17 cellular contexts compared by ENCODE assay signal in the genomic region with DNA sequence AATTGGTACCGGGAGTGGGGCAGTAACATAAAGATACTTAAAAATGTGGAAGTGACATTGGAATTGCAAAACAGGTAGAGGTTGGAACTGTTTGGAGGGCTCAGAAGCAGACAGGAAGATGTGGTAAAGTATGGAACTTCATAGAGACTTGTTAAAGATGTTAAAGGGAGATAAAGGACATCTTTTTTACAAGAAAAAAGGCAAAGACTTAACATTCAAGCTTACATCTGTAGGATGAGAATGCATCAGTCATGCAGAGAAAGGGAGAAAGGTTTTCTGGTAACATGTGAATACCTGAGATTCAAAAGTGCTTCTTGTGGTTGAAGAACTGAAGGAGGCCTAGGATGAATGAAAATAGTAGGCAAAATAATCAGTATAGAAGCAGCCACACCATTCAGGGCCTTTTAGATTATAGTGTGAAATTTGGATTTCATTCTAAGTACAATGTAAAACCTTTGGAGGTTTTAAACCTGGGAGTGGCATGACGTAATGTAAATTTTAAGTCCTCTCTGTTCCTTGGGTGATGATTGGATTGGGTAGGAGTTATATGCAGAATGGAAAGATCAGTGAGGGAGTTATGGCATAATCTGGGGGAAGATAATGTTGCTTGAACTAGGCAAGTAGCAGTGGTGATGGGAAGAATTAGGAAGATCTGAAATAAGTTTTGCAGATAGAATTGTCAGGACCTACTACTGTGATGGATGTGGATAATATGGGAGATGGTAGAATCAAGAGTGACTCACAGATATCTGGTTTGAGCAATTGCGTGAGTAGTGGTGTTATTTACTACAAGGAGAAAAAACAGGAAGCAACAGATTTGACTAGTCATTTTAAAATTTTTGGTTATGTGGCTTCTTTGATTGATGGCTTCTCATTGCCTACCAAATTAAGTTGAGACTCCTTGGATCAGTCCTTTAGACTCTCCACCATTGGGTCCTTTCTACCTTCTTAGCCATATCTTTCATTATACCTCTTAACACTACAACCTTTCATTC.
"Had no signal": no experiment of that assay in that cellular context is flagged by ENCODE, and none has a peak within 500 bp of the region (broad histone marks: within the 10 kb centered on the region; RNA-seq: fewer than 3 reads in every experiment).

No MANE protein-coding gene starts in this region.

- H3K27me3 Mint-ChIP-seq: activated B cell treated with CpG ODN at 0.5 μM for 24 hours; activated CD4-positive, alpha-beta T cell treated with anti-CD3 and anti-CD28 coated beads, Interleukin-2, amount 10 ng/mL, durations not matched to agents 7 days and 5 days; T-helper 17 cell had no signal

- H3K27ac ChIP-seq: colonic mucosa, gastrocnemius medialis, heart right ventricle, left lung, sigmoid colon had no signal

- H3K27ac Mint-ChIP-seq: activated B cell treated with CpG ODN at 0.5 μM for 24 hours; activated CD4-positive, alpha-beta T cell treated with anti-CD3 and anti-CD28 coated beads, Interleukin-2, amount 10 ng/mL, durations not matched to agents 7 days and 5 days; activated T-cell treated with anti-CD3 and anti-CD28 coated beads, Interleukin-2, amount 50 U/mL, for 72 hours; nephron; T-helper 17 cell had no signal

- DNase-seq: activated B cell treated with CpG ODN at 0.5 μM for 24 hours; activated CD4-positive, alpha-beta T cell treated with anti-CD3 and anti-CD28 coated beads, Interleukin-2, amount 10 ng/mL, durations not matched to agents 7 days and 5 days; activated naive CD4-positive, alpha-beta T cell; activated T-cell treated with anti-CD3 and anti-CD28 coated beads, Interleukin-2, amount 50 U/mL, for 72 hours; caudate nucleus; colonic mucosa; effector CD4-positive, alpha-beta T cell; gastrocnemius medialis; heart right ventricle; islet precursor cell; left lung; sigmoid colon; stimulated activated CD4-positive, alpha-beta T cell treated with anti-CD3 and anti-CD28 coated beads, Interleukin-2, amount 100 ng/mL, for 24 hours; stimulated activated naive CD4-positive, alpha-beta T cell; T-helper 17 cell; trophoblast cell had no signal

- H3K27me3 ChIP-seq: colonic mucosa, gastrocnemius medialis, left lung, sigmoid colon had no signal

- H3K9me3 ChIP-seq: colonic mucosa, gastrocnemius medialis, heart right ventricle, left lung, sigmoid colon had no signal

- H3K36me3 ChIP-seq: colonic mucosa, gastrocnemius medialis, heart right ventricle, left lung, sigmoid colon had no signal

- ATAC-seq: gastrocnemius medialis, heart right ventricle, left lung, T-helper 17 cell had no signal

- H3K4me1 Mint-ChIP-seq: activated B cell treated with CpG ODN at 0.5 μM for 24 hours, nephron had no signal

- H3K4me3 ChIP-seq: colonic mucosa, gastrocnemius medialis, heart right ventricle, left lung, sigmoid colon had no signal

- H3K4me1 ChIP-seq: colonic mucosa, gastrocnemius medialis, left lung had no signal

- H3K4me3 Mint-ChIP-seq: activated B cell treated with CpG ODN at 0.5 μM for 24 hours; activated CD4-positive, alpha-beta T cell treated with anti-CD3 and anti-CD28 coated beads, Interleukin-2, amount 10 ng/mL, durations not matched to agents 7 days and 5 days; activated T-cell treated with anti-CD3 and anti-CD28 coated beads, Interleukin-2, amount 50 U/mL, for 72 hours; nephron; T-helper 17 cell had no signal
